ENCODE assay signal across 21 cellular contexts in genomic region chr14:29061702-29062101, GRCh38.
DNase-seq lines count a peak whose midpoint lies in the region; ATAC-seq and TF ChIP-seq lines count a peak whose summit lies in the region.
"Had no signal": no experiment of that assay in that cellular context is flagged by ENCODE, and none has a peak within 500 bp of the region (broad histone marks: within the 10 kb centered on the region; RNA-seq: fewer than 3 reads in every experiment).

No MANE protein-coding gene starts in this region.

- no peaks in the 10 kb centered on the region for H3K27me3 Mint-ChIP-seq in brain
- H3K27me3 Mint-ChIP-seq: CD4-positive, CD25-positive, alpha-beta regulatory T cell; CD8-positive, alpha-beta memory T cell; IgD-negative memory B cell had no signal

- no peak overlapping the region for H3K4me2 ChIP-seq in IMR-90 (ENCODE audit: low read depth, low read length)

- H3K9me3 ChIP-seq in HAP-1 (no peaks in the 10 kb centered on the region), IMR-90 (ENCODE audit: control insufficient read depth, insufficient read depth, low read length) (no peaks in the 10 kb centered on the region)
- H3K9me3 ChIP-seq: BE2C had no signal

- no peaks in the 10 kb centered on the region for H3K36me3 Mint-ChIP-seq in brain
- H3K36me3 Mint-ChIP-seq: CD4-positive, CD25-positive, alpha-beta regulatory T cell; CD8-positive, alpha-beta memory T cell had no signal

- no peak overlapping the region for H3K18ac ChIP-seq in IMR-90 (ENCODE audit: low read depth, low read length)

- DNase-seq in HAP-1 (ENCODE audit: low spot score in 2 of 2) (peak; percentile 7 to 21), IMR-90 (no peak)
- DNase-seq: ACHN; BE2C; C1 segment of cervical spinal cord; CD4-positive, CD25-positive, alpha-beta regulatory T cell; CD8-positive, alpha-beta memory T cell; COR-L47; DMS 273 treated with DMSO at 0.1 percent for 48 hours; DMS53; DND-41; EL; HCEC 1CT; KG1 had no signal

- H3K4me1 Mint-ChIP-seq in brain = peaks cover 14% of the 10 kb centered on the region
- H3K4me1 Mint-ChIP-seq: CD4-positive, CD25-positive, alpha-beta regulatory T cell; CD8-positive, alpha-beta memory T cell; IgD-negative memory B cell had no signal

- H3K56ac ChIP-seq in IMR-90 (ENCODE audit: extremely low read depth, insufficient read depth, low read length) = no peak overlapping the region

- intact Hi-C loops in IMR-90 (cut with micrococcal nuclease) = no loop called here

- no peak overlapping the region for H3K14ac ChIP-seq in IMR-90 (replicated peaks; ENCODE audit: low read depth, low read length)

- H2BK20ac ChIP-seq in IMR-90 (ENCODE audit: low read depth, low read length) = no peak overlapping the region

- H3K4me3 Mint-ChIP-seq in brain = peak overlapping the region in 1 of 5 experiments; percentile 52
- H3K4me3 Mint-ChIP-seq: CD4-positive, CD25-positive, alpha-beta regulatory T cell; CD8-positive, alpha-beta memory T cell; IgD-negative memory B cell had no signal

- H3K27ac ChIP-seq in IMR-90 (ENCODE audit: insufficient read depth, low read length) (no peak overlapping the region), temporal lobe (ENCODE audit: low read depth, low read length) (peak overlapping the region; percentile 13)

- dilution Hi-C loops in IMR-90 (cut with HindIII; ENCODE audit: low sequenced_read_pairs, unreplicated experiment) = no loop called here

- no peak for TF ChIP-seq CTCF in IMR-90 (conservative IDR thresholded peaks at IDR 0.05; ENCODE audit: low read depth, low read length)
- no peak for TF ChIP-seq CTCF in brain (conservative IDR thresholded peaks at IDR 0.05)

- H3K79me1 ChIP-seq in IMR-90 (ENCODE audit: low read depth in 1 of 2, low read length in 2 of 2) = no peaks in the 10 kb centered on the region

- POLR2A ChIA-PET in IMR-90 (lab: Charles Lee; ENCODE audit: unreplicated experiment) = no interaction called here

- H3K4me1 ChIP-seq in HAP-1 (peaks cover 17% of the 10 kb centered on the region), IMR-90 (ENCODE audit: control insufficient read depth, insufficient read depth, low read length) (no peaks in the 10 kb centered on the region)
- H3K4me1 ChIP-seq: BE2C had no signal

- no peak for TF ChIP-seq POLR2A in IMR-90 (IDR thresholded peaks at IDR 0.05; ENCODE audit: low read depth, low read length)

- no peak overlapping the region for H2AFZ ChIP-seq in IMR-90 (replicated peaks; ENCODE audit: low read length, poor library complexity)

- no peak overlapping the region for H2AK9ac ChIP-seq in IMR-90 (replicated peaks; ENCODE audit: low read depth, low read length, poor library complexity)

- H2BK15ac ChIP-seq in IMR-90 (ENCODE audit: low read depth, low read length) = no peak overlapping the region

- TF ChIP-seq RAD21 in IMR-90 (IDR thresholded peaks at IDR 0.05; ENCODE audit: low read length) = no peak

- no peak overlapping the region for H2BK120ac ChIP-seq in IMR-90 (ENCODE audit: low read depth, low read length)

- no peak overlapping the region for H3K4me3 ChIP-seq in HAP-1
- H3K4me3 ChIP-seq in IMR-90 (ENCODE audit: insufficient read depth, low read depth, low read length) = no peak overlapping the region
- H3K4me3 ChIP-seq: GM12878 had no signal

- H4K20me1 ChIP-seq in IMR-90 (ENCODE audit: insufficient read depth, low read length) = no peaks in the 10 kb centered on the region

- H2BK5ac ChIP-seq in IMR-90 (ENCODE audit: low read depth, low read length, poor library complexity, severe bottlenecking) = no peak overlapping the region

- ATAC-seq in IMR-90 (ENCODE audit: low read depth) (no peak), GM19467 (IDR thresholded peaks at IDR 0.05; ENCODE audit: unreplicated experiment) (no peak), GM18861 (IDR thresholded peaks at IDR 0.05; ENCODE audit: unreplicated experiment) (no peak), GM21717 (IDR thresholded peaks at IDR 0.05; ENCODE audit: unreplicated experiment) (no peak)
- ATAC-seq: GM12878 had no signal

- no TSS peak for BruUV-seq in IMR-90 (replicated peaks; lab: Mats Ljungman, UMichigan)

- H3K36me3 ChIP-seq in HAP-1 (replicated peaks) (no peaks in the 10 kb centered on the region), IMR-90 (ENCODE audit: control insufficient read depth, insufficient read depth, low read length) (no peaks in the 10 kb centered on the region)
- H3K36me3 ChIP-seq: BE2C had no signal

- H2AK5ac ChIP-seq in IMR-90 (ENCODE audit: low read depth, low read length) = no peak overlapping the region

- H3K27me3 ChIP-seq in HAP-1 (ENCODE audit: low read depth) (no peaks in the 10 kb centered on the region), IMR-90 (ENCODE audit: control insufficient read depth, insufficient read depth, low read length) (no peaks in the 10 kb centered on the region)
- H3K27me3 ChIP-seq: BE2C had no signal

- H4K8ac ChIP-seq in IMR-90 (ENCODE audit: low read depth in 2 of 2, low read length in 2 of 2) = no peak overlapping the region

- H3K9me1 ChIP-seq in IMR-90 (ENCODE audit: insufficient read depth, low read length) = no peaks in the 10 kb centered on the region

- no peak overlapping the region for H3K9ac ChIP-seq in IMR-90 (ENCODE audit: low read depth, low read length)

- no peak overlapping the region for H4K91ac ChIP-seq in IMR-90 (ENCODE audit: insufficient read depth, low read depth, low read length)

- H3K27ac Mint-ChIP-seq in brain = peak overlapping the region in 4 of 5 experiments; percentile 1 to 94 (median 76)
- H3K27ac Mint-ChIP-seq: CD4-positive, CD25-positive, alpha-beta regulatory T cell; CD8-positive, alpha-beta memory T cell; IgD-negative memory B cell had no signal

- no peak overlapping the region for H3K4ac ChIP-seq in IMR-90 (ENCODE audit: low read depth, low read length)

- H3K9me3 Mint-ChIP-seq in brain = peaks cover 0 to 13% (median 3%) of the 10 kb centered on the region in 5 experiments

- in situ Hi-C loops in HAP-1 (cut with MboI; ENCODE audit: low sequenced_read_pairs) = no loop called here
- in situ Hi-C loops in IMR-90 (cut with MboI; ENCODE audit: low sequenced_read_pairs) = no loop called here

- no CpG with 5 or more reads among the region's 2 CpGs for WGBS in IMR-90 (ENCODE audit: extremely low coverage in 2 of 2, insufficient read length in 1 of 2), 2 experiments

- CTCF ChIA-PET in IMR-90 (lab: Yijun Ruan, JAX) = no interaction called here

- H4K5ac ChIP-seq in IMR-90 (ENCODE audit: low read depth, low read length) = no peak overlapping the region

- H3K23ac ChIP-seq in IMR-90 (ENCODE audit: low read depth, low read length) = no peak overlapping the region

TF ChIP-seq in IMR-90, 13 proteins besides CTCF, POLR2A, EP300 and RAD21:
- TF ChIP-seq CEBPB (IDR thresholded peaks at IDR 0.05; ENCODE audit: low read depth, low read length) (peak; percentile 65), USF2 (IDR thresholded peaks at IDR 0.05; ENCODE audit: low read depth, low read length) (no peak), FOS (IDR thresholded peaks at IDR 0.05; ENCODE audit: low read depth, low read length) (no peak), ELK1 (IDR thresholded peaks at IDR 0.05; ENCODE audit: borderline replicate concordance, low read depth, low read length) (no peak)
